Comparison of ENCODE assay signal across 35 cellular contexts in genomic region chr13:19940106-19940505, GRCh38.
"Had no signal": no experiment of that assay in that cellular context is flagged by ENCODE, and none has a peak within 500 bp of the region (broad histone marks: within the 10 kb centered on the region; RNA-seq: fewer than 3 reads in every experiment).

No MANE protein-coding gene starts in this region.

- H3K27me3 Mint-ChIP-seq: activated naive CD4-positive, alpha-beta T cell treated with anti-CD3 and anti-CD28 coated beads, Interleukin-2, amount 50 U/mL, for 24 hours had no signal

- H3K9me3 Mint-ChIP-seq: activated CD4-positive, alpha-beta memory T cell treated with anti-CD3 and anti-CD28 coated beads, Interleukin-2, amount 10 ng/mL, durations not matched to agents 7 days and 5 days; activated naive CD4-positive, alpha-beta T cell treated with anti-CD3 and anti-CD28 coated beads, Interleukin-2, amount 10 ng/mL, durations not matched to agents 7 days and 5 days; activated naive CD4-positive, alpha-beta T cell treated with anti-CD3 and anti-CD28 coated beads, Interleukin-2, amount 50 U/mL, for 24 hours; activated naive CD8-positive, alpha-beta T cell treated with anti-CD3 and anti-CD28 coated beads, Interleukin-2, amount 10 ng/mL, durations not matched to agents 7 days and 5 days; activated naive CD8-positive, alpha-beta T cell treated with anti-CD3 and anti-CD28 coated beads, Interleukin-2, amount 50 U/mL, for 24 hours; activated T-cell treated with anti-CD3 and anti-CD28 coated beads, Interleukin-2, amount 50 U/mL, for 24 hours; activated T-helper 2 cell treated with anti-CD3 and anti-CD28 coated beads, Interferon-gamma antibody, Interleukin-2, Interleukin-4, amounts not matched to agents 10 μg/mL and 5 μg/mL and 100 μg/mL, durations not matched to agents 14 hours and 24 hours and 36 hours; T-helper 1 cell treated with Interleukin-12 subunit alpha and Interleukin-12 subunit beta and Interleukin-4 antibody, amounts not matched to agents 30 μg/mL and 1 μg/mL, for 36 hours; T-helper 2 cell treated with Interferon-gamma antibody and Interleukin-4, amounts not matched to agents 5 μg/mL and 100 μg/mL, for 36 hours had no signal

- H3K4me3 Mint-ChIP-seq: activated CD4-positive, alpha-beta memory T cell treated with anti-CD3 and anti-CD28 coated beads, Interleukin-2, amount 10 ng/mL, durations not matched to agents 7 days and 5 days; activated CD4-positive, alpha-beta T cell treated with anti-CD3 and anti-CD28 coated beads for 36 hours; activated CD4-positive, alpha-beta T cell treated with anti-CD3 and anti-CD28 coated beads, Interleukin-2, amount 10 ng/mL, durations not matched to agents 7 days and 5 days; activated CD8-positive, alpha-beta memory T cell treated with anti-CD3 and anti-CD28 coated beads, Interleukin-2, amount 10 ng/mL, durations not matched to agents 7 days and 5 days; activated CD8-positive, alpha-beta T cell treated with anti-CD3 and anti-CD28 coated beads, Interleukin-2, amount 10 ng/mL, durations not matched to agents 7 days and 5 days; activated naive CD4-positive, alpha-beta T cell treated with anti-CD3 and anti-CD28 coated beads, Interleukin-2, amount 10 ng/mL, durations not matched to agents 7 days and 5 days; activated naive CD4-positive, alpha-beta T cell treated with anti-CD3 and anti-CD28 coated beads, Interleukin-2, amount 50 U/mL, for 24 hours; activated naive CD8-positive, alpha-beta T cell; activated naive CD8-positive, alpha-beta T cell treated with anti-CD3 and anti-CD28 coated beads, Interleukin-2, amount 10 ng/mL, durations not matched to agents 7 days and 5 days; activated naive CD8-positive, alpha-beta T cell treated with anti-CD3 and anti-CD28 coated beads, Interleukin-2, amount 50 U/mL, for 24 hours; activated T-cell treated with anti-CD3 and anti-CD28 coated beads, Interleukin-2, amount 50 U/mL, for 24 hours; brain; T-helper 1 cell treated with Interleukin-12 subunit alpha and Interleukin-12 subunit beta and Interleukin-4 antibody, amounts not matched to agents 30 μg/mL and 1 μg/mL, for 36 hours; T-helper 2 cell treated with Interferon-gamma antibody and Interleukin-4, amounts not matched to agents 5 μg/mL and 100 μg/mL, for 36 hours had no signal

- H3K4me3 ChIP-seq: ascending aorta, cardiac muscle cell had no signal

- H3K4me1 Mint-ChIP-seq: activated CD4-positive, alpha-beta memory T cell treated with anti-CD3 and anti-CD28 coated beads, Interleukin-2, amount 10 ng/mL, durations not matched to agents 7 days and 5 days; activated CD4-positive, alpha-beta T cell treated with anti-CD3 and anti-CD28 coated beads for 36 hours; activated CD4-positive, alpha-beta T cell treated with anti-CD3 and anti-CD28 coated beads, Interleukin-2, amount 10 ng/mL, durations not matched to agents 7 days and 5 days; activated CD8-positive, alpha-beta memory T cell treated with anti-CD3 and anti-CD28 coated beads, Interleukin-2, amount 10 ng/mL, durations not matched to agents 7 days and 5 days; activated naive CD4-positive, alpha-beta T cell treated with anti-CD3 and anti-CD28 coated beads, Interleukin-2, amount 10 ng/mL, durations not matched to agents 7 days and 5 days; activated naive CD4-positive, alpha-beta T cell treated with anti-CD3 and anti-CD28 coated beads, Interleukin-2, amount 50 U/mL, for 24 hours; activated naive CD8-positive, alpha-beta T cell treated with anti-CD3 and anti-CD28 coated beads, Interleukin-2, amount 10 ng/mL, durations not matched to agents 7 days and 5 days; activated naive CD8-positive, alpha-beta T cell treated with anti-CD3 and anti-CD28 coated beads, Interleukin-2, amount 50 U/mL, for 24 hours; brain had no signal

- H3K27me3 ChIP-seq: ascending aorta, cardiac muscle cell had no signal

- H3K4me1 ChIP-seq: ascending aorta had no signal

- H3K27ac Mint-ChIP-seq: activated CD4-positive, alpha-beta memory T cell treated with anti-CD3 and anti-CD28 coated beads, Interleukin-2, amount 10 ng/mL, durations not matched to agents 7 days and 5 days; activated CD4-positive, alpha-beta T cell treated with anti-CD3 and anti-CD28 coated beads for 36 hours; activated CD4-positive, alpha-beta T cell treated with anti-CD3 and anti-CD28 coated beads, Interleukin-2, amount 10 ng/mL, durations not matched to agents 7 days and 5 days; activated CD8-positive, alpha-beta memory T cell treated with anti-CD3 and anti-CD28 coated beads, Interleukin-2, amount 10 ng/mL, durations not matched to agents 7 days and 5 days; activated CD8-positive, alpha-beta T cell treated with anti-CD3 and anti-CD28 coated beads, Interleukin-2, amount 10 ng/mL, durations not matched to agents 7 days and 5 days; activated naive CD4-positive, alpha-beta T cell treated with anti-CD3 and anti-CD28 coated beads, Interleukin-2, amount 10 ng/mL, durations not matched to agents 7 days and 5 days; activated naive CD4-positive, alpha-beta T cell treated with anti-CD3 and anti-CD28 coated beads, Interleukin-2, amount 50 U/mL, for 24 hours; activated naive CD8-positive, alpha-beta T cell; activated naive CD8-positive, alpha-beta T cell treated with anti-CD3 and anti-CD28 coated beads, Interleukin-2, amount 10 ng/mL, durations not matched to agents 7 days and 5 days; activated naive CD8-positive, alpha-beta T cell treated with anti-CD3 and anti-CD28 coated beads, Interleukin-2, amount 50 U/mL, for 24 hours; activated T-cell treated with anti-CD3 and anti-CD28 coated beads, Interleukin-2, amount 50 U/mL, for 24 hours; activated T-helper 2 cell treated with anti-CD3 and anti-CD28 coated beads, Interferon-gamma antibody, Interleukin-2, Interleukin-4, amounts not matched to agents 10 μg/mL and 5 μg/mL and 100 μg/mL, durations not matched to agents 14 hours and 24 hours and 36 hours; brain; T-helper 1 cell treated with Interleukin-12 subunit alpha and Interleukin-12 subunit beta and Interleukin-4 antibody, amounts not matched to agents 30 μg/mL and 1 μg/mL, for 36 hours; T-helper 2 cell treated with Interferon-gamma antibody and Interleukin-4, amounts not matched to agents 5 μg/mL and 100 μg/mL, for 36 hours had no signal

- H3K9me3 ChIP-seq: ascending aorta had no signal

- ATAC-seq: activated CD4-positive, alpha-beta T cell treated with anti-CD3 and anti-CD28 coated beads for 36 hours; activated CD4-positive, CD25-positive, alpha-beta regulatory T cell treated with anti-CD3 and anti-CD28 coated beads, Interleukin-2, amount 50 U/mL, for 24 hours; activated CD8-positive, alpha-beta memory T cell treated with anti-CD3 and anti-CD28 coated beads, Interleukin-2, amount 10 ng/mL, durations not matched to agents 7 days and 5 days; activated CD8-positive, alpha-beta T cell treated with anti-CD3 and anti-CD28 coated beads, Interleukin-2, amount 10 ng/mL, durations not matched to agents 7 days and 5 days; activated naive CD8-positive, alpha-beta T cell treated with anti-CD3 and anti-CD28 coated beads, Interleukin-2, amount 50 U/mL, for 24 hours had no signal

- H3K36me3 ChIP-seq: ascending aorta, cardiac muscle cell had no signal

- H3K27ac ChIP-seq: ascending aorta, cardiac muscle cell, VCaP had no signal

- DNase-seq: activated CD4-positive, alpha-beta memory T cell treated with anti-CD3 and anti-CD28 coated beads, Interleukin-2, amount 10 ng/mL, durations not matched to agents 7 days and 5 days; activated CD4-positive, alpha-beta T cell treated with anti-CD3 and anti-CD28 coated beads for 1 hour; activated CD4-positive, alpha-beta T cell treated with anti-CD3 and anti-CD28 coated beads for 36 hours; activated CD4-positive, alpha-beta T cell treated with anti-CD3 and anti-CD28 coated beads for 48 hours; activated CD4-positive, alpha-beta T cell treated with anti-CD3 and anti-CD28 coated beads, Interleukin-2, amount 10 ng/mL, durations not matched to agents 7 days and 5 days; activated CD4-positive, alpha-beta T cell treated with anti-CD3 and anti-CD28 coated beads, Interleukin-2, amount 50 U/mL, for 48 hours; activated CD4-positive, CD25-positive, alpha-beta regulatory T cell; activated CD8-positive, alpha-beta memory T cell treated with anti-CD3 and anti-CD28 coated beads for 24 hours; activated CD8-positive, alpha-beta memory T cell treated with anti-CD3 and anti-CD28 coated beads, Interleukin-2, amount 10 ng/mL, durations not matched to agents 7 days and 5 days; activated CD8-positive, alpha-beta memory T cell treated with anti-CD3 and anti-CD28 coated beads, Interleukin-2, amount 50 U/mL, for 48 hours; activated CD8-positive, alpha-beta T cell treated with anti-CD3 and anti-CD28 coated beads, Interleukin-2, amount 10 ng/mL, durations not matched to agents 7 days and 5 days; activated effector memory CD4-positive, alpha-beta T cell treated with Interleukin-2 at 50 U/mL for 16 hours; activated gamma-delta T cell; activated naive CD4-positive, alpha-beta T cell treated with anti-CD3 and anti-CD28 coated beads, Interleukin-2, amount 10 ng/mL, durations not matched to agents 7 days and 5 days; activated naive CD4-positive, alpha-beta T cell treated with Interleukin-2 at 50 U/mL for 16 hours; activated naive CD8-positive, alpha-beta T cell treated with anti-CD3 and anti-CD28 coated beads, Interleukin-2, amount 10 ng/mL, durations not matched to agents 7 days and 5 days; activated naive CD8-positive, alpha-beta T cell treated with anti-CD3 and anti-CD28 coated beads, Interleukin-2, amount 50 U/mL, for 24 hours; activated T-cell treated with anti-CD3 and anti-CD28 coated beads, Interleukin-2, amount 50 U/mL, for 24 hours; activated T-cell treated with anti-CD3 and anti-CD28 coated beads, Interleukin-2, amount 50 U/mL, for 48 hours; amygdala; anterior cingulate cortex; central memory CD4-positive, alpha-beta T cell; T-helper 1 cell; T-helper 2 cell; T-helper 9 cell had no signal

- H3K36me3 Mint-ChIP-seq: activated CD8-positive, alpha-beta memory T cell treated with anti-CD3 and anti-CD28 coated beads, Interleukin-2, amount 10 ng/mL, durations not matched to agents 7 days and 5 days; activated naive CD4-positive, alpha-beta T cell treated with anti-CD3 and anti-CD28 coated beads, Interleukin-2, amount 10 ng/mL, durations not matched to agents 7 days and 5 days; activated naive CD4-positive, alpha-beta T cell treated with anti-CD3 and anti-CD28 coated beads, Interleukin-2, amount 50 U/mL, for 24 hours; activated naive CD8-positive, alpha-beta T cell; activated naive CD8-positive, alpha-beta T cell treated with anti-CD3 and anti-CD28 coated beads, Interleukin-2, amount 10 ng/mL, durations not matched to agents 7 days and 5 days; brain had no signal
